Comparison of ENCODE assay signal across 22 cellular contexts in the genomic region with DNA sequence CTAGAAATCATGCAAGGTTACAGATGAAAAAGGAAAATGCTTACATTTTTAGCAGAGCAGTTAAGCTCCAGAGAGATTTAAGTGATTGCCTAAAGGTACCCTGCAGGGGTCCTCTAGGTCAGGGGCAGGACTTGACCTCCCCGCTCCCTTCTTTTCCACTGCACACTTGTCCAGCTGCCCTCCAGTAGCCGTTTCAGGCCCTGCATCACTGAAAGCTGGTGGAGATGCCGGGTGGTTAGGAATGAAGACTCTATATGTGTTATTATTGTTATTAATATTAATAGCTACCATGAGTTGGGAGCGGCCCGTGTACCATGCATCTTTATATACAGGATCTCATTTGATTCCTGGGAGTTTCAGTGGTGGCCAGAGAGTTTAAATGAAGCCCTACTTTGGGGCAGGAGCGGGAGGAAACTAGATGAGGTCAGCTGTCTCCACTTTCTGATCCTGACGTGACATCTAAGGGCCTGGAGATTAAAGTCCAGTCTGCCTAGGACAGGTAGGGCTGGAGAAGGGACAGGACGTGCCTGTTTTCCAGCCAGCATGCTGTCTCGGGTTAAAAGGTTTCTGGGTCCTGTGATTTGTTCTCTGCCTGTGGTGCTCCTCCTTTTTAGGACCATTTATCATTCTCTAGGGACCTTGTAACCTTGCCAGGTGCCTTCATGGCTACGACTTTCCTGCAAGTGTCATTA. TPM values are rescaled to one million over a fixed set of nuclear protein-coding genes. Genes with fewer than 3 reads are reported as not detected.
DNase-seq lines count a peak whose midpoint lies in the region; ATAC-seq and TF ChIP-seq lines count a peak whose summit lies in the region.
"Had no signal": no experiment of that assay in that cellular context is flagged by ENCODE, and none has a peak within 500 bp of the region (broad histone marks: within the 10 kb centered on the region; RNA-seq: fewer than 3 reads in every experiment).

No MANE protein-coding gene starts in this region.

- peak overlapping the region; percentile 27 for H3K4me3 Mint-ChIP-seq in activated naive CD8-positive, alpha-beta T cell
- no peak overlapping the region for H3K4me3 Mint-ChIP-seq in activated naive CD8-positive, alpha-beta T cell treated with anti-CD3 and anti-CD28 coated beads, Interleukin-2, amount 50 U/mL, for 24 hours
- peak overlapping the region; percentile 69 for H3K4me3 Mint-ChIP-seq in neural progenitor cell
- H3K4me3 Mint-ChIP-seq: activated CD8-positive, alpha-beta memory T cell treated with anti-CD3 and anti-CD28 coated beads, Interleukin-2, amount 10 ng/mL, durations not matched to agents 7 days and 5 days; stimulated activated naive CD8-positive, alpha-beta T cell treated with anti-CD3 and anti-CD28 coated beads, Interleukin-15, Interleukin-2, amounts not matched to agents 100 ng/mL and 50 ng/mL, for 24 hours had no signal

- H2AFZ ChIP-seq in neural progenitor cell (replicated peaks) = no peak overlapping the region

- no peak for TF ChIP-seq CTCF in neural progenitor cell (IDR thresholded peaks at IDR 0.05)
- TF ChIP-seq CTCF in heart left ventricle (IDR thresholded peaks at IDR 0.05) = no peak
- TF ChIP-seq CTCF in gastrocnemius medialis (IDR thresholded peaks at IDR 0.05 in 4 of 5, conservative IDR thresholded peaks at IDR 0.05 in 1 of 5) = no peak

- intact Hi-C loops in left colon (cut with DNase I, micrococcal nuclease) = no loop called here
- intact Hi-C loops in heart left ventricle (cut with DNase I) = no loop called here
- intact Hi-C loops in gastrocnemius medialis (cut with DNase I; ENCODE audit: low total_unique reads) = no loop called here

- H3K79me2 ChIP-seq in neural progenitor cell (ENCODE audit: low read depth) = no peaks in the 10 kb centered on the region

- H3K4me1 ChIP-seq in neural progenitor cell = peaks cover 23% of the 10 kb centered on the region
- H3K4me1 ChIP-seq in heart left ventricle = peaks cover 0 to 34% (median 10%) of the 10 kb centered on the region in 12 donors
- peaks cover 6 to 7% of the 10 kb centered on the region in 2 donors for H3K4me1 ChIP-seq in gastrocnemius medialis

- H3K4me3 ChIP-seq in neural progenitor cell = no peak overlapping the region
- H3K4me3 ChIP-seq in heart left ventricle = peak overlapping the region in 1 of 12 donors; percentile 61
- H3K4me3 ChIP-seq in gastrocnemius medialis = no peak overlapping the region
- H3K4me3 ChIP-seq: cardiac muscle cell, GM12878, K562 had no signal

- in situ Hi-C loops in gastrocnemius medialis (cut with MboI; ENCODE audit: low sequenced_read_pairs in 4 of 4) = no loop called here

- peaks cover 37% of the 10 kb centered on the region for H3F3A ChIP-seq in neural progenitor cell (ENCODE audit: low read depth)

- ATAC-seq in activated naive CD8-positive, alpha-beta T cell treated with anti-CD3 and anti-CD28 coated beads, Interleukin-2, amount 50 U/mL, for 24 hours = no peak
- ATAC-seq in left colon = peak; percentile 57
- ATAC-seq in heart left ventricle = no peak
- ATAC-seq in gastrocnemius medialis = no peak
- ATAC-seq in HG02870 (IDR thresholded peaks at IDR 0.05; ENCODE audit: unreplicated experiment) = no peak
- ATAC-seq: activated CD8-positive, alpha-beta memory T cell treated with anti-CD3 and anti-CD28 coated beads, Interleukin-2, amount 10 ng/mL, durations not matched to agents 7 days and 5 days; GM12878; heart right ventricle; K562; right cardiac atrium; SK-N-SH treated with all-trans-retinoic acid at 6 μM for 48 hours had no signal

- no peaks in the 10 kb centered on the region for H3K36me3 Mint-ChIP-seq in activated naive CD8-positive, alpha-beta T cell
- no peaks in the 10 kb centered on the region for H3K36me3 Mint-ChIP-seq in activated naive CD8-positive, alpha-beta T cell treated with anti-CD3 and anti-CD28 coated beads, Interleukin-2, amount 50 U/mL, for 24 hours (ENCODE audit: low read depth)
- no peaks in the 10 kb centered on the region for H3K36me3 Mint-ChIP-seq in neural progenitor cell
- H3K36me3 Mint-ChIP-seq: activated CD8-positive, alpha-beta memory T cell treated with anti-CD3 and anti-CD28 coated beads, Interleukin-2, amount 10 ng/mL, durations not matched to agents 7 days and 5 days had no signal

- DNase-seq in activated naive CD8-positive, alpha-beta T cell treated with anti-CD3 and anti-CD28 coated beads, Interleukin-2, amount 50 U/mL, for 24 hours = no peak
- DNase-seq in left colon (peak; percentile 36 to 79), neural progenitor cell (ENCODE audit: low spot score) (no peak), heart left ventricle (no peak), gastrocnemius medialis (no peak)
- no peak for DNase-seq in central memory CD4-positive, alpha-beta T cell
- DNase-seq: activated CD8-positive, alpha-beta memory T cell treated with anti-CD3 and anti-CD28 coated beads, Interleukin-2, amount 10 ng/mL, durations not matched to agents 7 days and 5 days; Calu3; effector CD4-positive, alpha-beta T cell; heart right ventricle; NCI-H187; NK-92 treated with Interleukin-12 subunit alpha and Interleukin-12 subunit beta, amount 100 ng/mL, for 24 hours; right cardiac atrium; RPMI8226 had no signal

- H3K27me3 Mint-ChIP-seq in activated naive CD8-positive, alpha-beta T cell = peaks cover 23% of the 10 kb centered on the region
- H3K27me3 Mint-ChIP-seq in activated naive CD8-positive, alpha-beta T cell treated with anti-CD3 and anti-CD28 coated beads, Interleukin-2, amount 50 U/mL, for 24 hours = peaks cover 44% of the 10 kb centered on the region
- peaks cover 15% of the 10 kb centered on the region for H3K27me3 Mint-ChIP-seq in neural progenitor cell (ENCODE audit: insufficient read depth, low read depth)

- no peaks in the 10 kb centered on the region for H3K36me3 ChIP-seq in neural progenitor cell
- H3K36me3 ChIP-seq in heart left ventricle = no peaks in the 10 kb centered on the region
- H3K36me3 ChIP-seq in gastrocnemius medialis = no peaks in the 10 kb centered on the region
- H3K36me3 ChIP-seq: cardiac muscle cell, heart right ventricle had no signal

- peaks cover 13% of the 10 kb centered on the region for H4K20me1 ChIP-seq in neural progenitor cell (ENCODE audit: low read depth)

- H3K27me3 ChIP-seq in neural progenitor cell (peaks cover 31% of the 10 kb centered on the region), heart left ventricle (peaks cover 0 to 23% (median 0%) of the 10 kb centered on the region in 9 donors), gastrocnemius medialis (no peaks in the 10 kb centered on the region)
- H3K27me3 ChIP-seq: cardiac muscle cell had no signal

- WGBS in heart left ventricle, 4 donors = 83 to 90% (median 85%) methylated on average over 10 of the region's 10 CpGs

- no peak overlapping the region for H3K9ac ChIP-seq in neural progenitor cell

- H3K4me1 Mint-ChIP-seq in activated naive CD8-positive, alpha-beta T cell (ENCODE audit: low read depth) = peaks cover 7% of the 10 kb centered on the region
- peaks cover 6% of the 10 kb centered on the region for H3K4me1 Mint-ChIP-seq in activated naive CD8-positive, alpha-beta T cell treated with anti-CD3 and anti-CD28 coated beads, Interleukin-2, amount 50 U/mL, for 24 hours
- H3K4me1 Mint-ChIP-seq in neural progenitor cell = peaks cover 35% of the 10 kb centered on the region

- H3K4me2 ChIP-seq in neural progenitor cell = no peak overlapping the region

- no peak for TF ChIP-seq POLR2A in heart left ventricle (IDR thresholded peaks at IDR 0.05)
- TF ChIP-seq POLR2A in gastrocnemius medialis (IDR thresholded peaks at IDR 0.05) = no peak

- H3K9me3 Mint-ChIP-seq in activated naive CD8-positive, alpha-beta T cell (ENCODE audit: low read depth) = no peaks in the 10 kb centered on the region
- no peaks in the 10 kb centered on the region for H3K9me3 Mint-ChIP-seq in activated naive CD8-positive, alpha-beta T cell treated with anti-CD3 and anti-CD28 coated beads, Interleukin-2, amount 50 U/mL, for 24 hours
- peaks cover 3% of the 10 kb centered on the region for H3K9me3 Mint-ChIP-seq in neural progenitor cell
- H3K9me3 Mint-ChIP-seq: stimulated activated naive CD8-positive, alpha-beta T cell treated with anti-CD3 and anti-CD28 coated beads, Interleukin-15, Interleukin-2, amounts not matched to agents 100 ng/mL and 50 ng/mL, for 24 hours had no signal

- H3K27ac ChIP-seq in neural progenitor cell = no peak overlapping the region
- no peak overlapping the region for H3K27ac ChIP-seq in heart left ventricle
- H3K27ac ChIP-seq in gastrocnemius medialis = no peak overlapping the region
- H3K27ac ChIP-seq: 22Rv1, cardiac muscle cell, heart right ventricle had no signal

- no peak overlapping the region for H3K27ac Mint-ChIP-seq in activated naive CD8-positive, alpha-beta T cell
- H3K27ac Mint-ChIP-seq in activated naive CD8-positive, alpha-beta T cell treated with anti-CD3 and anti-CD28 coated beads, Interleukin-2, amount 50 U/mL, for 24 hours = no peak overlapping the region
- H3K27ac Mint-ChIP-seq in neural progenitor cell = no peak overlapping the region
- H3K27ac Mint-ChIP-seq: activated CD8-positive, alpha-beta memory T cell treated with anti-CD3 and anti-CD28 coated beads, Interleukin-2, amount 10 ng/mL, durations not matched to agents 7 days and 5 days; stimulated activated naive CD8-positive, alpha-beta T cell treated with anti-CD3 and anti-CD28 coated beads, Interleukin-15, Interleukin-2, amounts not matched to agents 100 ng/mL and 50 ng/mL, for 24 hours had no signal

- H3K9me3 ChIP-seq in neural progenitor cell (ENCODE audit: low read depth) (no peaks in the 10 kb centered on the region), heart left ventricle (no peaks in the 10 kb centered on the region), gastrocnemius medialis (no peaks in the 10 kb centered on the region)
- H3K9me3 ChIP-seq: heart right ventricle had no signal

RNA-seq across cellular contexts. Expression of a gene that starts 2.1 kb away (rescaled TPM):
- total RNA-seq in left colon = 100 to 1,000 TPM in 1 of 2 donors, 10 to 100 TPM in 1; 71.8 to 119 TPM
- 0.74 and 1.0 TPM in 2 replicates for total RNA-seq in neural progenitor cell (ENCODE audit: low replicate concordance)
- total RNA-seq in heart left ventricle = 10 to 100 TPM in 2 of 9 donors, 1 to 10 TPM in 6, under 1 TPM in 1; 0.81 to 24.6 (median 1.7) TPM
- under 1 TPM; 0.75 to 0.88 TPM for polyA plus RNA-seq in heart left ventricle
- total RNA-seq in gastrocnemius medialis = 1 to 10 TPM in 1 of 4 donors, under 1 TPM in 3; 0.49 to 2.7 (median 0.64) TPM
- total RNA-seq: activated CD8-positive, alpha-beta memory T cell treated with anti-CD3 and anti-CD28 coated beads, Interleukin-2, amount 10 ng/mL, durations not matched to agents 7 days and 5 days had no signal

Comparison
In these comparisons a context has a peak if more than half of its experiments do, and no peak if none do; other contexts are left out.
1. DNase-seq: peak in left colon (2 of 2); none in activated naive CD8-positive, alpha-beta T cell treated with anti-CD3 and anti-CD28 coated beads, Interleukin-2, amount 50 U/mL, for 24 hours (single experiment), neural progenitor cell (single experiment), heart left ventricle (0 of 5), gastrocnemius medialis (0 of 2) and central memory CD4-positive, alpha-beta T cell (single experiment).